ENCODE assay signal across 24 cellular contexts in the genomic region with DNA sequence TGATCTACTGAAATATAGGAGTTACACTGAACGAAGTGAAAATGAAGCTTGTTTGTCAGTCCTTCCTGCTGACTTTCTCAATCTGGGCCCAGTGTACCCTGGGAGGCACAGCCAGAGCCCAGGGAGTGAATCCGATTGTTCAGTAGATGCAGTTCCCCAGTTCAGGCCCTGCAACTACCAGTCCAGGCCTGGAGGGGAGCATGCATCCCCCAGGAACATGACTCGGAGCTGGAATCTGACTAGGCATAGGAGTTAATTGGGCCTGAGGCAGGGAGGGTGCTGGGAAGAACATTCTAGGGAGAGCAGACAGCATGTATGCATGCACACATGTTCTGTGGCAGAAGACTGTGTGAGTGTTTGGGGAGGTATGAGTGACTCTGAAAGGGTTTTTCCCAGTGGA. TPM values are rescaled to one million over a fixed set of nuclear protein-coding genes. Genes with fewer than 3 reads are reported as not detected.
A peak's percentile ranks its signal among the peaks of the same experiment; 100 is the strongest.
DNase-seq lines count a peak whose midpoint lies in the region; ATAC-seq and TF ChIP-seq lines count a peak whose summit lies in the region.
"Had no signal": no experiment of that assay in that cellular context is flagged by ENCODE, and none has a peak within 500 bp of the region (broad histone marks: within the 10 kb centered on the region; RNA-seq: fewer than 3 reads in every experiment).

No MANE protein-coding gene starts in this region.

- no peak overlapping the region for H3K4me2 ChIP-seq in BLaER1
- H3K4me2 ChIP-seq: GM23338 had no signal

- no peaks in the 10 kb centered on the region for H3K27me3 ChIP-seq in BLaER1
- H3K27me3 ChIP-seq in colonic mucosa = no peaks in the 10 kb centered on the region
- peaks cover 0 to 10% (median 0%) of the 10 kb centered on the region in 3 donors for H3K27me3 ChIP-seq in sigmoid colon
- peaks cover 0 to 16% of the 10 kb centered on the region in 2 donors for H3K27me3 ChIP-seq in left lung

- TF ChIP-seq EP300 in sigmoid colon (IDR thresholded peaks at IDR 0.05) = no peak

- H3K9me3 ChIP-seq in BLaER1 (peaks cover 60% of the 10 kb centered on the region), colonic mucosa (no peaks in the 10 kb centered on the region), sigmoid colon (no peaks in the 10 kb centered on the region), left lung (peaks cover 0 to 6% of the 10 kb centered on the region in 2 donors)
- H3K9me3 ChIP-seq: SJCRH30 had no signal

- H3K4me1 ChIP-seq in BLaER1 = peaks cover 51% of the 10 kb centered on the region
- H3K4me1 ChIP-seq in colonic mucosa = no peaks in the 10 kb centered on the region
- peaks cover 0 to 7% (median 3%) of the 10 kb centered on the region in 4 donors for H3K4me1 ChIP-seq in sigmoid colon
- no peaks in the 10 kb centered on the region for H3K4me1 ChIP-seq in left lung
- H3K4me1 ChIP-seq: SJCRH30 had no signal

- DNase-seq in colonic mucosa = peak; percentile 3
- DNase-seq in islet precursor cell = peak; percentile 18
- peak; percentile 18 for DNase-seq in sigmoid colon
- no peak for DNase-seq in dedifferentiated amniotic fluid mesenchymal stem cell (ENCODE audit: extremely low spot score)
- no peak for DNase-seq in left lung
- DNase-seq: AML-193; CD4-positive, alpha-beta memory T cell; COR-L47; NCI-H1048; NCI-H1436 treated with DMSO at 0.1 percent for 48 hours; NCI-H1930; NCI-H2107; NCI-H446 treated with DMSO at 0.1 percent for 48 hours; NCI-H82; NK-92 treated with Interleukin-12 subunit alpha and Interleukin-12 subunit beta, amount 100 ng/mL, for 24 hours; PC-3 had no signal

- TF ChIP-seq CTCF in colonic mucosa (IDR thresholded peaks at IDR 0.05) (no peak), sigmoid colon (IDR thresholded peaks at IDR 0.05) (no peak), left lung (IDR thresholded peaks at IDR 0.05) (no peak)

- H3K9ac ChIP-seq in BLaER1 (no peak overlapping the region), colonic mucosa (ENCODE audit: low read depth in 2 of 2, low read length in 2 of 2) (no peak overlapping the region)

- H4K20me1 ChIP-seq in BLaER1 = peaks cover 100% of the 10 kb centered on the region

- intact Hi-C loops in colonic mucosa (cut with DNase I) = no loop called here
- intact Hi-C loops in sigmoid colon (cut with DNase I) = no loop called here
- intact Hi-C loops in left lung (cut with DNase I) = no loop called here

- H3K4me3 ChIP-seq in BLaER1 (peak overlapping the region; percentile 15; the same call in 1 of the 2 replicates), colonic mucosa (no peak overlapping the region), sigmoid colon (no peak overlapping the region), left lung (no peak overlapping the region)
- H3K4me3 ChIP-seq: GM23338, SJCRH30 had no signal

- H3K27ac ChIP-seq in BLaER1 (no peak overlapping the region), colonic mucosa (no peak overlapping the region), sigmoid colon (no peak overlapping the region), left lung (no peak overlapping the region)
- H3K27ac ChIP-seq: SJCRH30 had no signal

- ATAC-seq in GM19395 (IDR thresholded peaks at IDR 0.05; ENCODE audit: unreplicated experiment) (no peak), GM21447 (IDR thresholded peaks at IDR 0.05; ENCODE audit: unreplicated experiment) (no peak), left lung (no peak)

- 70 to 82% methylated on average over 3 of the region's 3 CpGs for WGBS in sigmoid colon, 2 donors

- peaks cover 88% of the 10 kb centered on the region for H3K36me3 ChIP-seq in BLaER1
- no peaks in the 10 kb centered on the region for H3K36me3 ChIP-seq in colonic mucosa
- H3K36me3 ChIP-seq in sigmoid colon = no peaks in the 10 kb centered on the region
- no peaks in the 10 kb centered on the region for H3K36me3 ChIP-seq in left lung
- H3K36me3 ChIP-seq: SJCRH30 had no signal

- TF ChIP-seq POLR2A in sigmoid colon (IDR thresholded peaks at IDR 0.05) = no peak

RNA-seq across cellular contexts. Expression of gene PHACTR3, which starts 42.1 kb away (rescaled TPM):
- total RNA-seq in colonic mucosa (under 1 TPM; 0.44 to 0.53 TPM), sigmoid colon (1 to 10 TPM in 1 of 4 donors, under 1 TPM in 3; 0.28 to 1.4 (median 0.57) TPM), left lung (10 to 100 TPM in 1 of 2 donors, 1 to 10 TPM in 1; 4.1 to 14.5 TPM)
- polyA plus RNA-seq in sigmoid colon = 1 to 10 TPM in 2 of 3 donors, under 1 TPM in 1; under 0.01 to 1.5 (median 1.4) TPM
- total RNA-seq: CD4-positive, alpha-beta memory T cell; G401; H9; SJCRH30 had no signal
- polyA plus RNA-seq: AG04450; CD4-positive, alpha-beta memory T cell had no signal

Comparison
In these comparisons a context has a peak if more than half of its experiments do, and no peak if none do; other contexts are left out.
1. DNase-seq: peak in colonic mucosa (single experiment), islet precursor cell (single experiment) and sigmoid colon (single experiment); none in dedifferentiated amniotic fluid mesenchymal stem cell (single experiment) and left lung (0 of 2).